ENCODE assay signal across 8 cellular contexts in the genomic region with DNA sequence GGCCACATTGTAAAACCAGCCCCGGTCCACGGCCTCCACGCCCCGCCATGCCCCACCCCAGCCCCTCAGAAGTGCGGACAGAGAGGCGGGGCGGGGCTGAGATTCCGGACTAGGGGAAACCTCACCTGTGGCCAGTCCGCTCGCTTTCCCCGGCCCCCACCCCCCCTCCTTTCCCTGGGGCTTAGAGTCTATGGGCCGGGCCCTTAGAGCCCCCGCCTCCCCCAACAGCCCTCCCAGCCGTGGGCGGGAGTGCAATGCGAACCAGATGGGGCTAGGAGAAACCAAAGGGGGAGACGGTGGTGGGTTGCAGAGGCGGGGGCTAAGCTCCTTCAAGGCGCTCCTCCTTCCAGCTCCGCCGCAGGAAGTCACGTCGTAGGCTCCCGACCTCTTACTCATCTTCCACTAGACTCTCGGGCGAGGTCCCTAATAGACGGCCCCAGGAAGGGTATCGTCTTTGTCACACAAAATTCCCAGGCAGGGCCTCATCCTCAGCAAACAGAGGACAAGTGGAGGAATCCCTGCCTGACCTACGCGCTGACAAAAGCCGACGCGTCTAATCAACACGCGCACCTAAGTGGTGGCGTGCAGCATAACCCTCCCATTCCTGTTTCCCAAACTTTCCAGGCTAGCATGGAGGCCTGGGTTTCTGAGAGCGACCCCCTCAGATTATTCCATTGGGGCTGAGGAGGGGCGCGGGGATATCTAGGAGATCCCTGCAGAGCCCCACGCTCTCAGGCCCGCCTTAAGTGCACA. TPM values are rescaled to one million over a fixed set of nuclear protein-coding genes. Genes with fewer than 3 reads are reported as not detected.
DNase-seq lines count a peak whose midpoint lies in the region; ATAC-seq and TF ChIP-seq lines count a peak whose summit lies in the region.

No MANE protein-coding gene starts in this region.

- TF ChIP-seq CTCF in 22Rv1 (IDR thresholded peaks at IDR 0.05) (no peak), lung (IDR thresholded peaks at IDR 0.05; ENCODE audit: control extremely low read depth, extremely low read depth) (no peak)

- peak overlapping the region; percentile 57 for H3K4me3 ChIP-seq in lung

- H3K27ac ChIP-seq in 22Rv1 = peak overlapping the region; percentile 97
- peak overlapping the region; percentile 99 for H3K27ac ChIP-seq in lung (ENCODE audit: low read depth in 1 of 2, low read length in 1 of 2)

- H3K27me3 ChIP-seq in lung (ENCODE audit: control insufficient read depth, insufficient read depth) = no peaks in the 10 kb centered on the region

- peak; percentile 95 for DNase-seq in NCI-H226
- DNase-seq in activated CD4-positive, alpha-beta T cell treated with anti-CD3 and anti-CD28 coated beads, Interleukin-2, amount 50 U/mL, for 24 hours (ENCODE audit: low read depth in 1 of 2, low spot score in 1 of 2) = peak; percentile 61 to 78
- DNase-seq in dermis blood vessel endothelial cell = peak; percentile 93
- DNase-seq in lung (ENCODE audit: low spot score) = peak; percentile 94
- DNase-seq in stimulated activated CD8-positive, alpha-beta memory T cell treated with anti-CD3 and anti-CD28 coated beads, Interleukin-12 subunit alpha, Interleukin-12 subunit beta, amount 100 ng/mL, for 1 hour (ENCODE audit: low read depth) = peak; percentile 69

- peaks cover 6 to 20% of the 10 kb centered on the region in 2 donors for H3K36me3 ChIP-seq in lung (ENCODE audit: control insufficient read depth in 2 of 2, insufficient read depth in 2 of 2, low read length in 2 of 2)

- ATAC-seq in GM18502 (IDR thresholded peaks at IDR 0.05; ENCODE audit: poor library complexity, unreplicated experiment) = peak; percentile 36
- ATAC-seq in HG02970 (IDR thresholded peaks at IDR 0.05; ENCODE audit: low FRiP score, unreplicated experiment) = peak; percentile 21
- ATAC-seq in lung (ENCODE audit: insufficient read depth, low FRiP score) = peak; percentile 53

- 0% methylated on average over 36 to 41 of the region's 41 CpGs for WGBS in lung, 2 donors

- no peaks in the 10 kb centered on the region for H3K9me3 ChIP-seq in lung (ENCODE audit: control insufficient read depth in 2 of 2, insufficient read depth in 1 of 2, low read length in 1 of 2)

- peaks cover 0 to 10% of the 10 kb centered on the region in 2 donors for H3K4me1 ChIP-seq in lung (ENCODE audit: control insufficient read depth in 2 of 2, insufficient read depth in 2 of 2, low read length in 2 of 2)

RNA-seq across cellular contexts. Expression of gene NAB2, which starts 1.0 kb away (rescaled TPM):
- total RNA-seq in dermis blood vessel endothelial cell = 9.6 and 26.9 TPM in 2 replicates
- total RNA-seq in lung = 10 to 100 TPM; 45.2 to 51.3 TPM
- 10 to 100 TPM; 16.7 to 32.5 TPM for polyA plus RNA-seq in lung

RNA-seq across cellular contexts. Expression of gene NEMP1, which starts 9.3 kb away (rescaled TPM):
- 7.8 and 10.7 TPM in 2 replicates for total RNA-seq in dermis blood vessel endothelial cell
- total RNA-seq in lung = 10 to 100 TPM; 10.6 to 14.3 TPM
- 1 to 10 TPM; 3.7 to 4.8 TPM for polyA plus RNA-seq in lung

RNA-seq across cellular contexts. Expression of gene STAT6, which starts 23.3 kb away (rescaled TPM):
- total RNA-seq in dermis blood vessel endothelial cell = 39.6 and 40.5 TPM in 2 replicates
- total RNA-seq in lung = 100 to 1,000 TPM; 118 to 216 TPM
- 100 to 1,000 TPM; 150 to 199 TPM for polyA plus RNA-seq in lung

RNA-seq across cellular contexts. Expression of gene MYO1A, which starts 37.9 kb away (rescaled TPM):
- total RNA-seq in dermis blood vessel endothelial cell (not detected in 2 replicates), lung (under 1 TPM; 0.09 to 0.67 TPM)
- under 1 TPM; 0.13 to 0.28 TPM for polyA plus RNA-seq in lung

RNA-seq across cellular contexts. Expression of gene LRP1, which starts 40.4 kb away (rescaled TPM):
- total RNA-seq in dermis blood vessel endothelial cell (1.7 and 3.2 TPM in 2 replicates), lung (100 to 1,000 TPM; 166 to 338 TPM)
- polyA plus RNA-seq in lung = 10 to 100 TPM; 52.6 to 77.4 TPM

Comparison
In these comparisons a context has a peak if more than half of its experiments do, and no peak if none do; other contexts are left out.
1. Peak in every context shown above with its lines: DNase-seq, ATAC-seq, H3K4me3 ChIP-seq and H3K27ac ChIP-seq.